ENCODE assay signal across 13 cellular contexts in genomic region chr2:30678410-30679137, GRCh38.
"Had no signal": no experiment of that assay in that cellular context is flagged by ENCODE, and none has a peak within 500 bp of the region (broad histone marks: within the 10 kb centered on the region; RNA-seq: fewer than 3 reads in every experiment).

No MANE protein-coding gene starts in this region.

- H2AFZ ChIP-seq: parathyroid adenoma had no signal

- H3K4me3 Mint-ChIP-seq: activated T-helper 1 cell treated with anti-CD3 and anti-CD28 coated beads, Interleukin-12 subunit alpha, Interleukin-12 subunit beta, Interleukin-2, Interleukin-4 antibody, amounts not matched to agents 30 ng/mL and 10 ng/mL and 1 ng/mL, durations not matched to agents 14 hours and 24 hours and 36 hours; central memory CD8-positive, alpha-beta T cell; immature natural killer cell; neural crest cell had no signal

- ATAC-seq: left cardiac atrium had no signal

- H3K9me3 ChIP-seq: tibial artery had no signal

- H3K9me3 Mint-ChIP-seq: activated T-helper 1 cell treated with anti-CD3 and anti-CD28 coated beads, Interleukin-12 subunit alpha, Interleukin-12 subunit beta, Interleukin-2, Interleukin-4 antibody, amounts not matched to agents 30 ng/mL and 10 ng/mL and 1 ng/mL, durations not matched to agents 14 hours and 24 hours and 36 hours; central memory CD8-positive, alpha-beta T cell; immature natural killer cell; neural crest cell had no signal

- H3K27me3 ChIP-seq: tibial artery had no signal

- H3K4me1 Mint-ChIP-seq: central memory CD8-positive, alpha-beta T cell; immature natural killer cell had no signal

- H3K27ac ChIP-seq: parathyroid adenoma, tibial artery had no signal

- H3K79me2 ChIP-seq: parathyroid adenoma had no signal

- DNase-seq: activated CD4-positive, alpha-beta T cell treated with anti-CD3 and anti-CD28 coated beads, Interleukin-2, amount 50 U/mL, for 4 hours; activated CD4-positive, CD25-positive, alpha-beta regulatory T cell treated with anti-CD3 and anti-CD28 coated beads, Interleukin-2, amount 50 U/mL, for 72 hours; activated naive CD4-positive, alpha-beta T cell treated with Interleukin-2 at 50 U/mL for 16 hours; immature natural killer cell; left cardiac atrium; mesenchymal stem cell; SW 1271 had no signal

- H3K4me1 ChIP-seq: parathyroid adenoma, tibial artery had no signal

- H3K36me3 ChIP-seq: tibial artery had no signal

- H3K36me3 Mint-ChIP-seq: immature natural killer cell had no signal

- H3K27ac Mint-ChIP-seq: activated T-helper 1 cell treated with anti-CD3 and anti-CD28 coated beads, Interleukin-12 subunit alpha, Interleukin-12 subunit beta, Interleukin-2, Interleukin-4 antibody, amounts not matched to agents 30 ng/mL and 10 ng/mL and 1 ng/mL, durations not matched to agents 14 hours and 24 hours and 36 hours; immature natural killer cell had no signal

- H3K9ac ChIP-seq: parathyroid adenoma had no signal

- H3K4me3 ChIP-seq: skin epidermis, tibial artery had no signal
